ENCODE assay signal across 10 cellular contexts in the genomic region with DNA sequence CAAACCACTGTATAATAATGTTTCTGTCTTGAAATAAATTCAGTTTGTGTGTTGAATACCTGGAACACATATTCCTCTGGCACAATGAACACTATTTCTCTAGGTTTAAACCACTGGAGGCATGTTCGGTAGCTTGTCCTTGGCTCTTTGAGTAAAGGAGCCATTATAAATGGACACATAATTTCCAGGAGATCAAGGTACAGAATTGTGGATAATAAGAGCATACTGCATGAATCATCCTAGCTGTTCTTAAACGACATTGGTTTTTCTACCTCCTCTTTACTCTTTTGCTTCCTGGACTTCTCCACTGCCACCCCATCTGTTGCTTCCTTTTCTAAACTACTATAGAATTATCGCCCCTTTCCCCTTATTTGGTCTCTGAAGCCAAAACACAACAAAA. TPM values are rescaled to one million over a fixed set of nuclear protein-coding genes. Genes with fewer than 3 reads are reported as not detected.
A peak's percentile ranks its signal among the peaks of the same experiment; 100 is the strongest.
DNase-seq lines count a peak whose midpoint lies in the region; ATAC-seq and TF ChIP-seq lines count a peak whose summit lies in the region.
"Had no signal": no experiment of that assay in that cellular context is flagged by ENCODE, and none has a peak within 500 bp of the region (broad histone marks: within the 10 kb centered on the region; RNA-seq: fewer than 3 reads in every experiment).

No MANE protein-coding gene starts in this region.

- no peaks in the 10 kb centered on the region for H3K9me3 ChIP-seq in PC-9 (ENCODE audit: insufficient read depth, low read depth)
- no peaks in the 10 kb centered on the region for H3K9me3 ChIP-seq in skeletal muscle satellite cell (replicated peaks; ENCODE audit: low read length)

- H3F3A ChIP-seq in GM23338 (replicated peaks; ENCODE audit: low read depth): peaks cover 4% of the 10 kb centered on the region; the same call in 1 of the 2 replicates
- no peaks in the 10 kb centered on the region; the same call in 1 of the 2 replicates for H3F3A ChIP-seq in PC-9 (ENCODE audit: insufficient read depth, low read depth)

- H3K27me3 Mint-ChIP-seq in GM23338 (ENCODE audit: insufficient read depth, low read depth, poor library complexity): no peaks in the 10 kb centered on the region

- H3K4me3 ChIP-seq in GM23338 (peak overlapping the region; percentile 77), PC-9 (peak overlapping the region; percentile 84), foreskin fibroblast (ENCODE audit: low read depth in 1 of 2, low read length in 2 of 2) (peak overlapping the region; percentile 85 to 88), skeletal muscle satellite cell (ENCODE audit: low read length) (peak overlapping the region; percentile 94)

- ATAC-seq in GM23338: no peak
- ATAC-seq in GM18909 (IDR thresholded peaks at IDR 0.05; ENCODE audit: poor library complexity, unreplicated experiment): no peak

- peak overlapping the region; percentile 82 for H3K9ac ChIP-seq in skeletal muscle satellite cell (ENCODE audit: low read depth, low read length)

- no peak overlapping the region for H2AFZ ChIP-seq in GM23338
- H2AFZ ChIP-seq in PC-9: peak overlapping the region; percentile 98; the same call in 1 of the 2 replicates

- H3K27ac ChIP-seq in GM23338 (ENCODE audit: low read depth) (no peak overlapping the region), PC-9 (no peak overlapping the region)

- H3K4me1 ChIP-seq in GM23338 (ENCODE audit: insufficient read depth) (peaks cover 32% of the 10 kb centered on the region), PC-9 (replicated peaks; ENCODE audit: insufficient read depth) (peaks cover 30% of the 10 kb centered on the region), skeletal muscle satellite cell (ENCODE audit: control insufficient read depth, insufficient read depth, low read length) (peaks cover 22% of the 10 kb centered on the region)

- H3K27me3 ChIP-seq in GM23338 (ENCODE audit: insufficient read depth): no peaks in the 10 kb centered on the region
- H3K27me3 ChIP-seq in PC-9 (ENCODE audit: insufficient read depth, low read depth): no peaks in the 10 kb centered on the region
- no peaks in the 10 kb centered on the region for H3K27me3 ChIP-seq in skeletal muscle satellite cell (ENCODE audit: control insufficient read depth, insufficient read depth, low read length)

- TF ChIP-seq CTCF in GM23338 (conservative IDR thresholded peaks at IDR 0.05; ENCODE audit: low read depth in 2 of 2) (no peak), PC-9 (conservative IDR thresholded peaks at IDR 0.05) (no peak), foreskin fibroblast (IDR thresholded peaks at IDR 0.05; ENCODE audit: low read depth, low read length) (no peak)

- peaks cover 21% of the 10 kb centered on the region for H3K4me1 Mint-ChIP-seq in GM23338

- DNase-seq in GM23338 (ENCODE audit: low spot score): no peak
- no peak for DNase-seq in PC-9
- DNase-seq in foreskin fibroblast: no peak
- DNase-seq in GF-D8 (lab: John Stamatoyannopoulos, UW): no peak
- DNase-seq in activated naive CD4-positive, alpha-beta T cell treated with Interleukin-2 at 50 U/mL for 16 hours: no peak
- DNase-seq in DMS79 treated with DMSO at 0.1 percent for 48 hours (lab: John Stamatoyannopoulos, UW): no peak
- DNase-seq: activated CD4-positive, alpha-beta T cell treated with anti-CD3 and anti-CD28 coated beads, Interleukin-2, amount 50 U/mL, for 4 hours; central memory CD4-positive, alpha-beta T cell had no signal

- H3K4me3 Mint-ChIP-seq in GM23338: no peak overlapping the region

- CTCF ChIA-PET in PC-9 (lab: Charles Lee): no interaction called here

- POLR2A ChIA-PET in PC-9 (lab: Charles Lee; ENCODE audit: unreplicated experiment): no interaction called here

- H3K79me2 ChIP-seq in GM23338 (replicated peaks; ENCODE audit: insufficient read depth) (peaks cover 54% of the 10 kb centered on the region), PC-9 (ENCODE audit: low read depth) (peaks cover 51% of the 10 kb centered on the region)

- H4K20me1 ChIP-seq in GM23338 (replicated peaks; ENCODE audit: insufficient read depth) (no peaks in the 10 kb centered on the region), PC-9 (ENCODE audit: insufficient read depth) (no peaks in the 10 kb centered on the region)

- no peaks in the 10 kb centered on the region for H3K9me3 Mint-ChIP-seq in GM23338

- H3K27ac Mint-ChIP-seq in GM23338: no peak overlapping the region

- intact Hi-C loops in PC-9 (cut with micrococcal nuclease; ENCODE audit: unreplicated experiment): loop anchor here (10.0 kb wide), 2 partner anchors 306 to 336 kb away; no protein-coding TSS in a partner anchor

- H3K36me3 ChIP-seq in GM23338 (ENCODE audit: insufficient read depth) (no peaks in the 10 kb centered on the region), PC-9 (ENCODE audit: low read depth) (no peaks in the 10 kb centered on the region), skeletal muscle satellite cell (ENCODE audit: insufficient read depth, low read length) (no peaks in the 10 kb centered on the region)

- BruUV-seq in PC-9 (replicated peaks; lab: Mats Ljungman, UMichigan): no TSS peak

- peak overlapping the region; percentile 87 for H3K4me2 ChIP-seq in GM23338
- peak overlapping the region; percentile 99 for H3K4me2 ChIP-seq in PC-9
- H3K4me2 ChIP-seq in skeletal muscle satellite cell (ENCODE audit: low read length): peak overlapping the region; percentile 89

- H3K9me2 ChIP-seq in GM23338 (ENCODE audit: insufficient read depth) (no peaks in the 10 kb centered on the region), PC-9 (ENCODE audit: insufficient read depth) (no peaks in the 10 kb centered on the region)

- no peaks in the 10 kb centered on the region for H3K36me3 Mint-ChIP-seq in GM23338 (ENCODE audit: low read depth)

TF ChIP-seq in GM23338, 12 proteins besides CTCF, POLR2A, EP300 and RAD21:
- TF ChIP-seq POLR2AphosphoS5 (IDR thresholded peaks at IDR 0.05; ENCODE audit: low read depth): no peak
- TF ChIP-seq, protein P1, sequence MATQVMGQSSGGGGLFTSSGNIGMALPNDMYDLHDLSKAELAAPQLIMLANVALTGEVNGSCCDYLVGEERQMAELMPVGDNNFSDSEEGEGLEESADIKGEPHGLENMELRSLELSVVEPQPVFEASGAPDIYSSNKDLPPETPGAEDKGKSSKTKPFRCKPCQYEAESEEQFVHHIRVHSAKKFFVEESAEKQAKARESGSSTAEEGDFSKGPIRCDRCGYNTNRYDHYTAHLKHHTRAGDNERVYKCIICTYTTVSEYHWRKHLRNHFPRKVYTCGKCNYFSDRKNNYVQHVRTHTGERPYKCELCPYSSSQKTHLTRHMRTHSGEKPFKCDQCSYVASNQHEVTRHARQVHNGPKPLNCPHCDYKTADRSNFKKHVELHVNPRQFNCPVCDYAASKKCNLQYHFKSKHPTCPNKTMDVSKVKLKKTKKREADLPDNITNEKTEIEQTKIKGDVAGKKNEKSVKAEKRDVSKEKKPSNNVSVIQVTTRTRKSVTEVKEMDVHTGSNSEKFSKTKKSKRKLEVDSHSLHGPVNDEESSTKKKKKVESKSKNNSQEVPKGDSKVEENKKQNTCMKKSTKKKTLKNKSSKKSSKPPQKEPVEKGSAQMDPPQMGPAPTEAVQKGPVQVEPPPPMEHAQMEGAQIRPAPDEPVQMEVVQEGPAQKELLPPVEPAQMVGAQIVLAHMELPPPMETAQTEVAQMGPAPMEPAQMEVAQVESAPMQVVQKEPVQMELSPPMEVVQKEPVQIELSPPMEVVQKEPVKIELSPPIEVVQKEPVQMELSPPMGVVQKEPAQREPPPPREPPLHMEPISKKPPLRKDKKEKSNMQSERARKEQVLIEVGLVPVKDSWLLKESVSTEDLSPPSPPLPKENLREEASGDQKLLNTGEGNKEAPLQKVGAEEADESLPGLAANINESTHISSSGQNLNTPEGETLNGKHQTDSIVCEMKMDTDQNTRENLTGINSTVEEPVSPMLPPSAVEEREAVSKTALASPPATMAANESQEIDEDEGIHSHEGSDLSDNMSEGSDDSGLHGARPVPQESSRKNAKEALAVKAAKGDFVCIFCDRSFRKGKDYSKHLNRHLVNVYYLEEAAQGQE (IDR thresholded peaks at IDR 0.05; ENCODE audit: unreplicated experiment): no peak

RNA-seq across cellular contexts. Expression of gene CENPW, which starts 1.2 kb away (rescaled TPM):
- total RNA-seq in GM23338 (2014; rRNA removed; shearing (Covaris generic)): 16.5 and 22.4 TPM in 2 replicates
- polyA plus RNA-seq in GM23338 (2016; fragmentation: Nextera tagmentation; extraction: Ambion mirVana): 303 and 340 TPM in 2 replicates
- total RNA-seq in PC-9 (2021): 54.5 and 85.1 TPM in 2 replicates
- total RNA-seq in skeletal muscle satellite cell (2012; rRNA removed): 9.6 and 12.5 TPM in 2 replicates
